Comparison of ENCODE assay signal across 8 cellular contexts in the genomic region with DNA sequence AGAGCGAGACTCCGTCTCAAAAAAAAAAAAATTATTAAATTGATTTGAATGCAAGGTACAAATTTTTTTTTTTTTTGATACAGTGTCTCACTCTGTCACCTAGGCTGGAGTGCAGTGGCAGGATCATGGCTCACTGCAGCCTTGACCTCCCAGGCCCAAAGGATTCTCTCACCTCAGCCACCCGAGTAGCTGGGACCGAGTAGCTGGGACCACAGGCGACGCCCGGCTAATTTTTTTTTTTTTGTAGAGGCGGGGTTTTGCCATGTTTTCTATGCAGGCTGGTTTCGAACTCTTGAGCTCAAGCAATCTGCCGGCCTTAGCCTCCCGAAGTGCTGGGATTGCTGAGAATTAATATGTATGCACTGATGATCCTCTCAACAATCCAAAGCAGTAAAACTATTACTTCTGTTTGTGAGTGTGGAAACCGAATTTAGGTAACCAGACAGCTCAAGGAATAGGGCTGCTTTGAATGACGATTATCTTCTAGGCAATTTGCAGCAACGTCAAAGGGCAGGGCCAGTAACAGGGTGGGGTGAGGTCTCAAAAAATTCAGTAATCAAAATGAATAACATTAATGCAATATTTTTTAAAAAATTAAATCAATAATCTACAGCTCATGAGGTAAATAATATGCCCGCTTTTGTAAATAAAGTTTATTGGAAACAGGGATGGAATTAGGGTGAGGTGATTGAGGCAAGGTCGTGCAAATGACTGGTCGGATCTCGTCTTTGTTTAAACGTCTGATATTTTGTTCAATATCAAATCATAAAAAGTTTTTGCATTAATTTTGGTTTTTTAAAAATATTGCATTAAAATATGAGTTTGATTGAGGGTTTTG. TPM values are rescaled to one million over a fixed set of nuclear protein-coding genes. Genes with fewer than 3 reads are reported as not detected.
DNase-seq lines count a peak whose midpoint lies in the region; ATAC-seq and TF ChIP-seq lines count a peak whose summit lies in the region.

No MANE protein-coding gene starts in this region.

- H3K27ac Mint-ChIP-seq in activated CD8-positive, alpha-beta T cell treated with anti-CD3 and anti-CD28 coated beads, Interleukin-2, amount 10 ng/mL, durations not matched to agents 7 days and 5 days = peak overlapping the region; percentile 84

- H3K36me3 Mint-ChIP-seq in activated CD8-positive, alpha-beta T cell treated with anti-CD3 and anti-CD28 coated beads, Interleukin-2, amount 10 ng/mL, durations not matched to agents 7 days and 5 days (ENCODE audit: low read depth) = peaks cover 25% of the 10 kb centered on the region

- H3K9ac ChIP-seq in iPS-15b (ENCODE audit: low read depth, low read length) = peak overlapping the region; percentile 85
- H3K9ac ChIP-seq in subcutaneous abdominal adipose tissue (ENCODE audit: low read length in 5 of 5) = peak overlapping the region in 4 of 5 donors; percentile 78 to 90 (median 83)

- TF ChIP-seq CTCF in right atrium auricular region (IDR thresholded peaks at IDR 0.05) = no peak

- H3K4me3 ChIP-seq in right atrium auricular region = peak overlapping the region; percentile 59 to 89
- H3K4me3 ChIP-seq in iPS-15b (ENCODE audit: low read depth, low read length) = peak overlapping the region; percentile 96
- peak overlapping the region; percentile 48 to 92 (median 80) for H3K4me3 ChIP-seq in subcutaneous abdominal adipose tissue (ENCODE audit: low read depth in 1 of 5, low read length in 5 of 5)

- intact Hi-C loops in Right ventricle myocardium superior (cut with DNase I) = no loop called here

- ATAC-seq in Right ventricle myocardium superior (ENCODE audit: poor library complexity) (no peak), GM18858 (IDR thresholded peaks at IDR 0.05; ENCODE audit: unreplicated experiment) (no peak)
- ATAC-seq in activated CD8-positive, alpha-beta T cell treated with anti-CD3 and anti-CD28 coated beads, Interleukin-2, amount 10 ng/mL, durations not matched to agents 7 days and 5 days = no peak

- no peak for DNase-seq in right atrium auricular region (ENCODE audit: low spot score)
- DNase-seq in Right ventricle myocardium superior = no peak
- DNase-seq in activated CD8-positive, alpha-beta T cell treated with anti-CD3 and anti-CD28 coated beads, Interleukin-2, amount 10 ng/mL, durations not matched to agents 7 days and 5 days = no peak
- no peak for DNase-seq in stimulated activated CD4-positive, alpha-beta T cell treated with anti-CD3 and anti-CD28 coated beads, Interleukin-4, amount 100 ng/mL, for 24 hours
- no peak for DNase-seq in middle frontal gyrus (ENCODE audit: extremely low spot score, low spot score)

- POLR2A ChIA-PET in activated CD8-positive, alpha-beta T cell treated with anti-CD3 and anti-CD28 coated beads, Interleukin-2, amount 10 ng/mL, durations not matched to agents 7 days and 5 days (lab: Charles Lee) = interaction anchor here (0.6 to 2.9 kb wide), 30 partner anchors 8 to 574 kb away, joined by 3 to 13 read pairs (median 4); a partner anchor contains a TSS

- H3K4me1 ChIP-seq in right atrium auricular region (peaks cover 0 to 9% of the 10 kb centered on the region in 2 donors), iPS-15b (ENCODE audit: control insufficient read depth, insufficient read depth, low read length) (no peaks in the 10 kb centered on the region), subcutaneous abdominal adipose tissue (ENCODE audit: control insufficient read depth in 5 of 5, insufficient read depth in 5 of 5, low read length in 5 of 5) (peaks cover 0 to 17% (median 11%) of the 10 kb centered on the region in 5 donors)

- H3K27ac ChIP-seq in right atrium auricular region (peak overlapping the region; percentile 73 to 79), subcutaneous abdominal adipose tissue (ENCODE audit: low read depth, low read length) (peak overlapping the region; percentile 46)

- H3K36me3 ChIP-seq in right atrium auricular region (no peaks in the 10 kb centered on the region), iPS-15b (ENCODE audit: control insufficient read depth, insufficient read depth, low read length) (no peaks in the 10 kb centered on the region), subcutaneous abdominal adipose tissue (ENCODE audit: control insufficient read depth in 5 of 5, insufficient read depth in 5 of 5, low read length in 5 of 5) (no peaks in the 10 kb centered on the region)

- H3K27me3 Mint-ChIP-seq in activated CD8-positive, alpha-beta T cell treated with anti-CD3 and anti-CD28 coated beads, Interleukin-2, amount 10 ng/mL, durations not matched to agents 7 days and 5 days (ENCODE audit: low read depth) = no peaks in the 10 kb centered on the region

- H3K9me3 ChIP-seq in right atrium auricular region (no peaks in the 10 kb centered on the region), iPS-15b (ENCODE audit: control insufficient read depth, insufficient read depth, low read length) (no peaks in the 10 kb centered on the region), subcutaneous abdominal adipose tissue (ENCODE audit: control insufficient read depth in 5 of 5, low read length in 5 of 5) (no peaks in the 10 kb centered on the region)

- peak overlapping the region; percentile 86 for H3K4me3 Mint-ChIP-seq in activated CD8-positive, alpha-beta T cell treated with anti-CD3 and anti-CD28 coated beads, Interleukin-2, amount 10 ng/mL, durations not matched to agents 7 days and 5 days

- CTCF ChIA-PET in activated CD8-positive, alpha-beta T cell treated with anti-CD3 and anti-CD28 coated beads, Interleukin-2, amount 10 ng/mL, durations not matched to agents 7 days and 5 days (lab: Charles Lee) = interaction anchor here (0.6 to 5.6 kb wide), 12 partner anchors 8 to 317 kb away, joined by 3 to 43 read pairs (median 4); no protein-coding TSS in a partner anchor

- peaks cover 32% of the 10 kb centered on the region for H3K4me1 Mint-ChIP-seq in activated CD8-positive, alpha-beta T cell treated with anti-CD3 and anti-CD28 coated beads, Interleukin-2, amount 10 ng/mL, durations not matched to agents 7 days and 5 days (ENCODE audit: low read depth)

- H3K27me3 ChIP-seq in right atrium auricular region (no peaks in the 10 kb centered on the region), iPS-15b (ENCODE audit: control insufficient read depth, insufficient read depth, low read length) (no peaks in the 10 kb centered on the region), subcutaneous abdominal adipose tissue (ENCODE audit: control insufficient read depth in 5 of 5, insufficient read depth in 4 of 5, low read length in 5 of 5) (no peaks in the 10 kb centered on the region)

- no peaks in the 10 kb centered on the region for H3K9me3 Mint-ChIP-seq in activated CD8-positive, alpha-beta T cell treated with anti-CD3 and anti-CD28 coated beads, Interleukin-2, amount 10 ng/mL, durations not matched to agents 7 days and 5 days (ENCODE audit: insufficient read depth)

RNA-seq across cellular contexts. Expression of a gene that starts 1.2 kb away (rescaled TPM):
- total RNA-seq in right atrium auricular region = 1 to 10 TPM in 1 of 2 donors, under 1 TPM in 1; 0.08 to 1.1 TPM
- 1.1 TPM for total RNA-seq in Right ventricle myocardium superior
- 10 to 100 TPM; 88.8 to 89.7 TPM for total RNA-seq in activated CD8-positive, alpha-beta T cell treated with anti-CD3 and anti-CD28 coated beads, Interleukin-2, amount 10 ng/mL, durations not matched to agents 7 days and 5 days

RNA-seq across cellular contexts. Expression of a gene that starts 39.2 kb away (rescaled TPM):
- total RNA-seq in right atrium auricular region = 10 to 100 TPM; 15.7 to 16.4 TPM
- total RNA-seq in Right ventricle myocardium superior = 20.2 TPM
- total RNA-seq in activated CD8-positive, alpha-beta T cell treated with anti-CD3 and anti-CD28 coated beads, Interleukin-2, amount 10 ng/mL, durations not matched to agents 7 days and 5 days = 1 to 10 TPM; 7.9 to 8.5 TPM

RNA-seq across cellular contexts. Expression of a gene that starts 49.9 kb away (rescaled TPM):
- total RNA-seq in right atrium auricular region (10 to 100 TPM; 13.1 to 16.1 TPM), Right ventricle myocardium superior (10.4 TPM)
- total RNA-seq in activated CD8-positive, alpha-beta T cell treated with anti-CD3 and anti-CD28 coated beads, Interleukin-2, amount 10 ng/mL, durations not matched to agents 7 days and 5 days = 10 to 100 TPM; 16.7 to 17.2 TPM

Comparison
In these comparisons a context has a peak if more than half of its experiments do, and no peak if none do; other contexts are left out.
1. RNA of a gene that starts 1.2 kb away (total RNA-seq): 88.8 to 89.7 TPM in activated CD8-positive, alpha-beta T cell treated with anti-CD3 and anti-CD28 coated beads, Interleukin-2, amount 10 ng/mL, durations not matched to agents 7 days and 5 days; 1.1 TPM in Right ventricle myocardium superior (single experiment) and 0.08 to 1.1 TPM in right atrium auricular region; every median in the first group is over 10 times any median in the second.
2. Peak in every context shown above with its lines, with median percentiles within 50 percentile points of each other: H3K4me3 ChIP-seq.